In the genomic region with DNA sequence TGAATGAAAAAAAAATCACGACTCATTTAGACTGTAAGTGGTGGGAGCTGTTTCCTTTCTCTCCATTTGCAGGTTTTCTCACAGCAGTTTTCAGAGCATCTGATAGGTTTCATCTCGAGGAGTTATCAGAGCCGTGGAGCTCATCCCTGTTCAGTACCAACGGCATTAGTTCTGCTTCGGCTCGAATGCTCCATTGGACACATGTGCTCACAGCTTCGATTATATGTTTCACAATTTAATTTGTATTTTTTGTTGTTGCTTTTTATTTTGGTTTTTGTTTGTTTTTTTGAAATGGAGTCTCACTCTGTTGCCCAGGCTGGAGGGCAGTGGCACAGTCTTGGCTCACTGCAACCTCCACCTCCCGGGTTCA, we compare ENCODE assay signal across 29 cellular contexts. TPM values are rescaled to one million over a fixed set of nuclear protein-coding genes. Genes with fewer than 3 reads are reported as not detected.
"Had no signal": no experiment of that assay in that cellular context is flagged by ENCODE, and none has a peak within 500 bp of the region (broad histone marks: within the 10 kb centered on the region; RNA-seq: fewer than 3 reads in every experiment).

No MANE protein-coding gene starts in this region.

- H3K9me3 ChIP-seq: MG63, SJSA1, SK-N-SH had no signal

- H3K4me3 Mint-ChIP-seq: activated CD4-positive, alpha-beta T cell treated with anti-CD3 and anti-CD28 coated beads, Interleukin-2, amount 10 ng/mL, durations not matched to agents 7 days and 5 days; activated T-cell treated with anti-CD3 and anti-CD28 coated beads, Interleukin-2, amount 50 U/mL, for 24 hours; T-helper 1 cell treated with Interleukin-12 subunit alpha and Interleukin-12 subunit beta and Interleukin-4 antibody, amounts not matched to agents 30 μg/mL and 1 μg/mL, for 36 hours had no signal

- H3K27ac ChIP-seq: brain microvascular endothelial cell, SJSA1 had no signal

- H3K4me2 ChIP-seq: SK-N-SH had no signal

- H3K4me3 ChIP-seq: MG63, SJSA1 had no signal

- H3K36me3 Mint-ChIP-seq: activated naive CD4-positive, alpha-beta T cell treated with anti-CD3 and anti-CD28 coated beads, Interleukin-2, amount 50 U/mL, for 24 hours had no signal

- H3K36me3 ChIP-seq: brain microvascular endothelial cell, MG63, SJSA1 had no signal

- ATAC-seq: activated CD4-positive, alpha-beta T cell treated with anti-CD3 and anti-CD28 coated beads for 36 hours; activated CD4-positive, CD25-positive, alpha-beta regulatory T cell treated with anti-CD3 and anti-CD28 coated beads, Interleukin-2, amount 50 U/mL, for 24 hours; activated CD8-positive, alpha-beta T cell treated with anti-CD3 and anti-CD28 coated beads, Interleukin-2, amount 10 ng/mL, durations not matched to agents 7 days and 5 days; Panc1 had no signal

- H3K9ac ChIP-seq: SK-N-SH had no signal

- H3K9me3 Mint-ChIP-seq: activated CD4-positive, alpha-beta T cell treated with anti-CD3 and anti-CD28 coated beads, Interleukin-2, amount 10 ng/mL, durations not matched to agents 7 days and 5 days; activated naive CD4-positive, alpha-beta T cell treated with anti-CD3 and anti-CD28 coated beads, Interleukin-2, amount 50 U/mL, for 24 hours; activated T-cell treated with anti-CD3 and anti-CD28 coated beads, Interleukin-2, amount 50 U/mL, for 24 hours; activated T-helper 2 cell treated with anti-CD3 and anti-CD28 coated beads, Interferon-gamma antibody, Interleukin-2, Interleukin-4, amounts not matched to agents 10 μg/mL and 5 μg/mL and 100 μg/mL, durations not matched to agents 14 hours and 24 hours and 36 hours; T-helper 1 cell treated with Interleukin-12 subunit alpha and Interleukin-12 subunit beta and Interleukin-4 antibody, amounts not matched to agents 30 μg/mL and 1 μg/mL, for 36 hours; T-helper 2 cell treated with Interferon-gamma antibody and Interleukin-4, amounts not matched to agents 5 μg/mL and 100 μg/mL, for 36 hours had no signal

- H3K27ac Mint-ChIP-seq: activated CD4-positive, alpha-beta T cell treated with anti-CD3 and anti-CD28 coated beads for 36 hours; activated CD4-positive, alpha-beta T cell treated with anti-CD3 and anti-CD28 coated beads, Interleukin-2, amount 10 ng/mL, durations not matched to agents 7 days and 5 days; activated CD8-positive, alpha-beta T cell treated with anti-CD3 and anti-CD28 coated beads, Interleukin-2, amount 10 ng/mL, durations not matched to agents 7 days and 5 days; activated naive CD4-positive, alpha-beta T cell treated with anti-CD3 and anti-CD28 coated beads, Interleukin-2, amount 50 U/mL, for 24 hours; activated T-cell treated with anti-CD3 and anti-CD28 coated beads, Interleukin-2, amount 50 U/mL, for 24 hours; activated T-helper 2 cell treated with anti-CD3 and anti-CD28 coated beads, Interferon-gamma antibody, Interleukin-2, Interleukin-4, amounts not matched to agents 10 μg/mL and 5 μg/mL and 100 μg/mL, durations not matched to agents 14 hours and 24 hours and 36 hours; T-helper 1 cell treated with Interleukin-12 subunit alpha and Interleukin-12 subunit beta and Interleukin-4 antibody, amounts not matched to agents 30 μg/mL and 1 μg/mL, for 36 hours; T-helper 2 cell treated with Interferon-gamma antibody and Interleukin-4, amounts not matched to agents 5 μg/mL and 100 μg/mL, for 36 hours had no signal

- DNase-seq: activated CD4-positive, alpha-beta T cell treated with anti-CD3 and anti-CD28 coated beads for 36 hours; activated CD4-positive, alpha-beta T cell treated with anti-CD3 and anti-CD28 coated beads, Interleukin-2, amount 10 ng/mL, durations not matched to agents 7 days and 5 days; activated CD4-positive, alpha-beta T cell treated with anti-CD3 and anti-CD28 coated beads, Interleukin-2, amount 50 U/mL, for 48 hours; activated CD8-positive, alpha-beta T cell treated with anti-CD3 and anti-CD28 coated beads, Interleukin-2, amount 10 ng/mL, durations not matched to agents 7 days and 5 days; activated gamma-delta T cell; activated naive CD4-positive, alpha-beta T cell treated with Interleukin-2 at 50 U/mL for 16 hours; activated T-cell treated with anti-CD3 and anti-CD28 coated beads, Interleukin-2, amount 50 U/mL, for 24 hours; anterior cingulate cortex; brain microvascular endothelial cell; KG1; MG63; NCI-H1048; NCI-H1105 treated with DMSO at 0.1 percent for 48 hours; NCI-H1436; NCI-H1694; NCI-H1930; NCI-H345; NCI-H524 treated with DMSO at 0.1 percent for 48 hours; SHP77 treated with DMSO at 0.1 percent for 48 hours; SK-N-SH had no signal

- H3K4me1 ChIP-seq: SJSA1 had no signal

RNA-seq across cellular contexts. Expression of a gene that starts 1.5 kb away (rescaled TPM):
- total RNA-seq: activated CD4-positive, alpha-beta T cell treated with anti-CD3 and anti-CD28 coated beads, Interleukin-2, amount 10 ng/mL, durations not matched to agents 7 days and 5 days; activated CD8-positive, alpha-beta T cell treated with anti-CD3 and anti-CD28 coated beads, Interleukin-2, amount 10 ng/mL, durations not matched to agents 7 days and 5 days; activated T-helper 2 cell treated with anti-CD3 and anti-CD28 coated beads, Interferon-gamma antibody, Interleukin-2, Interleukin-4, amounts not matched to agents 10 μg/mL and 5 μg/mL and 100 μg/mL, durations not matched to agents 14 hours and 24 hours and 36 hours; RPMI7951; SJSA1 had no signal
- polyA plus RNA-seq: SK-N-SH had no signal

RNA-seq across cellular contexts. Expression of a gene that starts 45.2 kb away (rescaled TPM):
- total RNA-seq: activated CD4-positive, alpha-beta T cell treated with anti-CD3 and anti-CD28 coated beads for 36 hours; activated CD4-positive, alpha-beta T cell treated with anti-CD3 and anti-CD28 coated beads, Interleukin-2, amount 10 ng/mL, durations not matched to agents 7 days and 5 days; activated CD8-positive, alpha-beta T cell treated with anti-CD3 and anti-CD28 coated beads, Interleukin-2, amount 10 ng/mL, durations not matched to agents 7 days and 5 days; activated T-helper 2 cell treated with anti-CD3 and anti-CD28 coated beads, Interferon-gamma antibody, Interleukin-2, Interleukin-4, amounts not matched to agents 10 μg/mL and 5 μg/mL and 100 μg/mL, durations not matched to agents 14 hours and 24 hours and 36 hours; NCI-H460; RPMI7951; SJSA1 had no signal
- polyA plus RNA-seq: SK-N-SH had no signal
